3 cellular contexts compared by ENCODE assay signal in the genomic region with DNA sequence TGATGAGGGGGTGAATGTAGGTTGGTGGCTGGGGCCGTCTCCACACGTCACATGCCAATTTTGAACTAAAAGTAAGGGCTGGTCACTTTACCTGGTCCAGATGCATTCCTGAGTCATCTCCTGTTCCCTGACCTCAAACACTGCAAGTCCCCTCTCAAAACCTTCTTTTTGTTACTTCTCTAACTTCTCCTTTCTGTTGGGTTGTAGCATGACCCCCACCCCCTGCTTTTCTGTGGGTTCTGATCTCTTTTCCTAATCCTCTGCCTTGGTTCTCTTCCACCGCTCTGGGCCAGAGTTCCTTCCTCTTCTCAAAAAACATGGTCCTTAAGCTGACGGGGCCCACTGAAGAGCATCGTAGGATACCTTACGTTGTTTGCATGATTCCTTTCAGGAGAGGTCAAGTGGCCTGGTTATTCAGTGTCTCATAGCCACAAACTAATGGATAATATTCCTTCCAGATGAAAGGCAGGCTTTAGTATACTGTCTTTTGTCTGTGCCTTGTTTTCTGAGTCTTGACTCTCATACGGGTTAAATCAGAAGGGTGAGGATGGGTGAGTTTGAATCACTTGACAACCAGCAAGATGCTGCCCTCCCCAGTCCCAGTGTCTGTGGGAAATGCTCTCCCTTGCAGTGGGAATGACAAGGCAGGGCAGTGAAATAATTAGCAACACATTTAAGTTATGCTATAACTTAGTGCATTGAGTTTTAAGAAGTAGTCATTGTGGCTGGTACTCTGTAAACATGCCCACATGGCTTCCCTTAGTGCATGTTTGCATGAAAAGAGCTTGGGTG.
TF ChIP-seq lines count a peak whose summit lies in the region.

No MANE protein-coding gene starts in this region.

TF ChIP-seq in SK-N-SH treated with all-trans-retinoic acid at 6 μM for 48 hours, 23 proteins besides CTCF, POLR2A, EP300 and RAD21 (continued from another document):
- TF ChIP-seq ARNTL (CRISPR knock-in tag; IDR thresholded peaks at IDR 0.05; ENCODE audit: borderline replicate concordance, low read depth) (no peak), TOX (CRISPR knock-in tag; IDR thresholded peaks at IDR 0.05; ENCODE audit: borderline replicate concordance) (no peak)

TF ChIP-seq in SK-N-SH, 30 proteins besides CTCF, POLR2A, EP300 and RAD21 (continued from another document):
- TF ChIP-seq USF2 (IDR thresholded peaks at IDR 0.05; ENCODE audit: borderline replicate concordance, low read depth, low read length) (no peak), MAX (IDR thresholded peaks at IDR 0.05; ENCODE audit: low read depth) (no peak), SMC3 (IDR thresholded peaks at IDR 0.05; ENCODE audit: low read depth, low read length) (no peak), NFIC (IDR thresholded peaks at IDR 0.05; ENCODE audit: borderline replicate concordance) (no peak), MEF2A (IDR thresholded peaks at IDR 0.05; ENCODE audit: borderline replicate concordance, low read depth) (no peak), USF1 (IDR thresholded peaks at IDR 0.05; ENCODE audit: borderline replicate concordance, low read depth) (no peak), TEAD4 (IDR thresholded peaks at IDR 0.05; ENCODE audit: borderline replicate concordance, insufficient read depth) (no peak)

TF ChIP-seq in endothelial cell of umbilical vein, 7 proteins besides CTCF, POLR2A, EP300 and RAD21 (continued from another document):
- no peak for TF ChIP-seq MAX (IDR thresholded peaks at IDR 0.05; ENCODE audit: insufficient read depth, insufficient read length)
- no peak for TF ChIP-seq MYC (IDR thresholded peaks at IDR 0.05; ENCODE audit: low read depth, low read length)
- no peak for TF ChIP-seq GATA2 (IDR thresholded peaks at IDR 0.05; ENCODE audit: insufficient read depth, insufficient read length, low read depth, low read length)
- TF ChIP-seq EZH2 (IDR thresholded peaks at IDR 0.05; ENCODE audit: borderline replicate concordance, low read depth, low read length, severe bottlenecking) = no peak
- TF ChIP-seq FOS (IDR thresholded peaks at IDR 0.05; ENCODE audit: borderline replicate concordance, insufficient read depth, low read length) = no peak
